25 cellular contexts compared by ENCODE assay signal in genomic region chr3:22608093-22608492, GRCh38.
"Had no signal": no experiment of that assay in that cellular context is flagged by ENCODE, and none has a peak within 500 bp of the region (broad histone marks: within the 10 kb centered on the region; RNA-seq: fewer than 3 reads in every experiment).

No MANE protein-coding gene starts in this region.

- DNase-seq: natural killer cell; occipital lobe; ovary; posterior cingulate gyrus; psoas muscle; right cardiac atrium; right lobe of liver; sigmoid colon; small intestine; stimulated activated CD4-positive, alpha-beta T cell treated with anti-CD3 and anti-CD28 coated beads, Interleukin-15, amount 100 ng/mL, for 24 hours; stimulated activated CD4-positive, alpha-beta T cell treated with anti-CD3 and anti-CD28 coated beads, Interleukin-2, amount 100 ng/mL, for 24 hours; stimulated activated CD4-positive, alpha-beta T cell treated with anti-CD3 and anti-CD28 coated beads, Interleukin-2, amount 100 ng/mL, for 48 hours; stimulated activated CD4-positive, alpha-beta T cell treated with anti-CD3 and anti-CD28 coated beads, Interleukin-4, amount 100 ng/mL, for 24 hours; stimulated activated naive B cell treated with anti-CD40 and anti-IgM and Interleukin-4, amounts not matched to agents 10 μg/mL and 1 μg/mL and 100 μg/mL, for 72 hours; stimulated activated naive CD4-positive, alpha-beta T cell treated with Interleukin-2 at 50 U/mL for 16 hours; stomach; thyroid gland; trophoblast cell; upper lobe of left lung had no signal

- H2AFZ ChIP-seq: neural progenitor cell, parathyroid adenoma had no signal

- H3K4me1 ChIP-seq: neural progenitor cell, parathyroid adenoma, psoas muscle, right lobe of liver, sigmoid colon, stomach, thyroid gland, upper lobe of left lung, vagina had no signal

- ATAC-seq: natural killer cell; psoas muscle; right cardiac atrium; right lobe of liver; stimulated activated effector memory CD8-positive, alpha-beta T cell treated with anti-CD3 and anti-CD28 coated beads, Interleukin-12 subunit alpha, Interleukin-12 subunit beta, amount 100 ng/mL, for 72 hours; stimulated activated naive B cell treated with anti-CD40 and anti-IgM and Interleukin-4, amounts not matched to agents 10 μg/mL and 1 μg/mL and 100 μg/mL, for 72 hours had no signal

- H3K9ac ChIP-seq: neural progenitor cell, parathyroid adenoma had no signal

- H3K27ac ChIP-seq: neural progenitor cell, ovary, parathyroid adenoma, psoas muscle, right lobe of liver, sigmoid colon, stomach, thoracic aorta, thyroid gland, tibial nerve, upper lobe of left lung, vagina had no signal

- H3K9me3 ChIP-seq: ovary, psoas muscle, right lobe of liver, sigmoid colon, stomach, thoracic aorta, thyroid gland, tibial nerve, upper lobe of left lung, vagina had no signal

- H3K27me3 ChIP-seq: neural progenitor cell, ovary, right lobe of liver, sigmoid colon, stomach, thyroid gland, tibial nerve, upper lobe of left lung, vagina had no signal

- H3K36me3 ChIP-seq: neural progenitor cell, ovary, right lobe of liver, sigmoid colon, stomach, thoracic aorta, thyroid gland, tibial nerve, upper lobe of left lung, vagina had no signal

- H3K4me3 ChIP-seq: neural progenitor cell, ovary, psoas muscle, right lobe of liver, sigmoid colon, stomach, thoracic aorta, thyroid gland, tibial nerve, upper lobe of left lung, vagina had no signal

- H3K79me2 ChIP-seq: parathyroid adenoma had no signal

- H3K4me2 ChIP-seq: neural progenitor cell had no signal
